1 cellular context compared by ENCODE assay signal in the genomic region with DNA sequence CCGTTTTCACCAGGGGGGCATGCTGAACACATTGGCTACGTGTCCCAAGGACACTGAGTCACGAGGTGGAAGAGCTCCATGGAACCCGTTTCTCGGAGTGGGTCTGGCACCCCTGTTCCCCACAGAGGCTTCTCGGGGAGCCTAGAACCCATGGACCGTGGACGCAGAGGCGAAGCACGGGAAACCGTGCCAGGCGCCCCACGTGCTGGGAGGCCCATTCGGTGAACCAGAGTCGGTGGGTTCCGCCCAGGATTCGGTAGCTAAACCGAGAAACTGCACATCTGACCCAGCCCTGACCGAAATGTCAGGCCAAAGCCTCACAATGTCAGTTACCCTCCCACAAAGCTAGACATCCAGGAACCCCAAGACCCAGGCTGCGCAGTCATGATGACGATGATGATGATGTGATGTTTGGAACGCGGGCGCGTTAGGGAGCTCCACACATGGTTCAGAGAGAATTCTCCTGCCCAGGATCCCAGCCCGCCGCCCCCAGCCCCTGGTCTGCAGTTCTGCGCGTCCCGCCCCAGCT.
A peak's percentile ranks its signal among the peaks of the same experiment; 100 is the strongest.
TF ChIP-seq lines count a peak whose summit lies in the region.

No MANE protein-coding gene starts in this region.

TF ChIP-seq in HepG2, 621 proteins besides CTCF, POLR2A, EP300 and RAD21 (continued from another document and continues in another):
- TF ChIP-seq CCDC6 (CRISPR knock-in tag; IDR thresholded peaks at IDR 0.05) (0 out of 2 replicates have a peak, but pooled peaks have one; percentile 30), NCOA1 (CRISPR knock-in tag; IDR thresholded peaks at IDR 0.05) (no peak), ZNF614 (CRISPR knock-in tag; IDR thresholded peaks at IDR 0.05; ENCODE audit: borderline replicate concordance) (no peak), SRSF1 (optimal IDR thresholded peaks at IDR 0.05; ENCODE audit: low read depth, low read length) (no peak), ZBTB7B (CRISPR knock-in tag; IDR thresholded peaks at IDR 0.05) (0 out of 2 replicates have a peak, but pooled peaks have one; percentile 11), ZNF564 (CRISPR knock-in tag; IDR thresholded peaks at IDR 0.05) (peak; percentile 64; the same call in 1 of the 2 replicates), RCOR2 (CRISPR knock-in tag; IDR thresholded peaks at IDR 0.05) (no peak), FOXP1 (IDR thresholded peaks at IDR 0.05) (no peak), FOXP1 (CRISPR knock-in tag; IDR thresholded peaks at IDR 0.05) (no peak), ZNF136 (CRISPR knock-in tag; IDR thresholded peaks at IDR 0.05; ENCODE audit: low read depth) (0 out of 2 replicates have a peak, but pooled peaks have one; percentile 42), MYNN (CRISPR knock-in tag; IDR thresholded peaks at IDR 0.05; ENCODE audit: low read depth) (no peak), RAD51 (IDR thresholded peaks at IDR 0.05; ENCODE audit: borderline replicate concordance) (no peak), SAP130 (CRISPR knock-in tag; IDR thresholded peaks at IDR 0.05; ENCODE audit: low read depth) (no peak; the same call in 1 of the 2 replicates), SMAD9 (CRISPR knock-in tag; IDR thresholded peaks at IDR 0.05) (0 out of 2 replicates have a peak, but pooled peaks have one; percentile 36), NRL (CRISPR knock-in tag; IDR thresholded peaks at IDR 0.05; ENCODE audit: borderline replicate concordance) (no peak; the same call in 1 of the 2 replicates), ZKSCAN1 (IDR thresholded peaks at IDR 0.05; ENCODE audit: low read length) (no peak), XRCC5 (optimal IDR thresholded peaks at IDR 0.05; ENCODE audit: low read length) (no peak), HOXA5 (CRISPR knock-in tag; IDR thresholded peaks at IDR 0.05) (0 out of 2 replicates have a peak, but pooled peaks have one; percentile 21), HDAC2 (CRISPR knock-in tag; IDR thresholded peaks at IDR 0.05) (no peak), ZNF253 (CRISPR knock-in tag; IDR thresholded peaks at IDR 0.05; ENCODE audit: borderline replicate concordance) (no peak), ZNF761 (CRISPR knock-in tag; conservative IDR thresholded peaks at IDR 0.05) (no peak; the same call in 1 of the 2 replicates), ZNF30 (CRISPR knock-in tag; IDR thresholded peaks at IDR 0.05) (no peak), EZH2 (conservative IDR thresholded peaks at IDR 0.05; ENCODE audit: low read depth, low read length) (no peak), RFX3 (CRISPR knock-in tag; IDR thresholded peaks at IDR 0.05) (no peak), ZNF501 (CRISPR knock-in tag; IDR thresholded peaks at IDR 0.05) (no peak), SATB2 (CRISPR knock-in tag; IDR thresholded peaks at IDR 0.05) (no peak), ESRRA (CRISPR knock-in tag; IDR thresholded peaks at IDR 0.05; ENCODE audit: low read depth) (no peak; the same call in 1 of the 2 replicates), ZKSCAN8 (CRISPR knock-in tag; IDR thresholded peaks at IDR 0.05; ENCODE audit: borderline replicate concordance) (no peak), KDM2A (CRISPR knock-in tag; IDR thresholded peaks at IDR 0.05; ENCODE audit: borderline replicate concordance, low read depth) (no peak; the same call in 1 of the 2 replicates), HOXA9 (CRISPR knock-in tag; IDR thresholded peaks at IDR 0.05; ENCODE audit: borderline replicate concordance) (0 out of 2 replicates have a peak, but pooled peaks have one; percentile 50), RBM39 (IDR thresholded peaks at IDR 0.05; ENCODE audit: low read depth, low read length, poor library complexity, severe bottlenecking) (no peak), HNRNPUL1 (IDR thresholded peaks at IDR 0.05; ENCODE audit: low read depth, low read length) (no peak), ZNF234 (CRISPR knock-in tag; conservative IDR thresholded peaks at IDR 0.05) (no peak), NR2F1 (CRISPR knock-in tag; IDR thresholded peaks at IDR 0.05) (no peak)
- TF ChIP-seq, protein P1, sequence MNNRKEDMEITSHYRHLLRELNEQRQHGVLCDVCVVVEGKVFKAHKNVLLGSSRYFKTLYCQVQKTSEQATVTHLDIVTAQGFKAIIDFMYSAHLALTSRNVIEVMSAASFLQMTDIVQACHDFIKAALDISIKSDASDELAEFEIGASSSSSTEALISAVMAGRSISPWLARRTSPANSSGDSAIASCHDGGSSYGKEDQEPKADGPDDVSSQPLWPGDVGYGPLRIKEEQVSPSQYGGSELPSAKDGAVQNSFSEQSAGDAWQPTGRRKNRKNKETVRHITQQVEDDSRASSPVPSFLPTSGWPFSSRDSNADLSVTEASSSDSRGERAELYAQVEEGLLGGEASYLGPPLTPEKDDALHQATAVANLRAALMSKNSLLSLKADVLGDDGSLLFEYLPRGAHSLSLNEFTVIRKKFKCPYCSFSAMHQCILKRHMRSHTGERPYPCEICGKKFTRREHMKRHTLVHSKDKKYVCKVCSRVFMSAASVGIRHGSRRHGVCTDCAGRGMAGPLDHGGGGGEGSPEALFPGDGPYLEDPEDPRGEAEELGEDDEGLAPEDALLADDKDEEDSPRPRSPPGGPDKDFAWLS (CRISPR knock-in tag; IDR thresholded peaks at IDR 0.05; ENCODE audit: borderline replicate concordance), result no peak
- TF ChIP-seq, protein P2, sequence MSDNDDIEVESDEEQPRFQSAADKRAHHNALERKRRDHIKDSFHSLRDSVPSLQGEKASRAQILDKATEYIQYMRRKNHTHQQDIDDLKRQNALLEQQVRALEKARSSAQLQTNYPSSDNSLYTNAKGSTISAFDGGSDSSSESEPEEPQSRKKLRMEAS (IDR thresholded peaks at IDR 0.05), result peak; percentile 52
- TF ChIP-seq, protein P3, sequence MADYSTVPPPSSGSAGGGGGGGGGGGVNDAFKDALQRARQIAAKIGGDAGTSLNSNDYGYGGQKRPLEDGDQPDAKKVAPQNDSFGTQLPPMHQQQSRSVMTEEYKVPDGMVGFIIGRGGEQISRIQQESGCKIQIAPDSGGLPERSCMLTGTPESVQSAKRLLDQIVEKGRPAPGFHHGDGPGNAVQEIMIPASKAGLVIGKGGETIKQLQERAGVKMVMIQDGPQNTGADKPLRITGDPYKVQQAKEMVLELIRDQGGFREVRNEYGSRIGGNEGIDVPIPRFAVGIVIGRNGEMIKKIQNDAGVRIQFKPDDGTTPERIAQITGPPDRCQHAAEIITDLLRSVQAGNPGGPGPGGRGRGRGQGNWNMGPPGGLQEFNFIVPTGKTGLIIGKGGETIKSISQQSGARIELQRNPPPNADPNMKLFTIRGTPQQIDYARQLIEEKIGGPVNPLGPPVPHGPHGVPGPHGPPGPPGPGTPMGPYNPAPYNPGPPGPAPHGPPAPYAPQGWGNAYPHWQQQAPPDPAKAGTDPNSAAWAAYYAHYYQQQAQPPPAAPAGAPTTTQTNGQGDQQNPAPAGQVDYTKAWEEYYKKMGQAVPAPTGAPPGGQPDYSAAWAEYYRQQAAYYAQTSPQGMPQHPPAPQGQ (CRISPR knock-in tag; IDR thresholded peaks at IDR 0.05; ENCODE audit: borderline replicate concordance), result no peak
- TF ChIP-seq, protein P4, sequence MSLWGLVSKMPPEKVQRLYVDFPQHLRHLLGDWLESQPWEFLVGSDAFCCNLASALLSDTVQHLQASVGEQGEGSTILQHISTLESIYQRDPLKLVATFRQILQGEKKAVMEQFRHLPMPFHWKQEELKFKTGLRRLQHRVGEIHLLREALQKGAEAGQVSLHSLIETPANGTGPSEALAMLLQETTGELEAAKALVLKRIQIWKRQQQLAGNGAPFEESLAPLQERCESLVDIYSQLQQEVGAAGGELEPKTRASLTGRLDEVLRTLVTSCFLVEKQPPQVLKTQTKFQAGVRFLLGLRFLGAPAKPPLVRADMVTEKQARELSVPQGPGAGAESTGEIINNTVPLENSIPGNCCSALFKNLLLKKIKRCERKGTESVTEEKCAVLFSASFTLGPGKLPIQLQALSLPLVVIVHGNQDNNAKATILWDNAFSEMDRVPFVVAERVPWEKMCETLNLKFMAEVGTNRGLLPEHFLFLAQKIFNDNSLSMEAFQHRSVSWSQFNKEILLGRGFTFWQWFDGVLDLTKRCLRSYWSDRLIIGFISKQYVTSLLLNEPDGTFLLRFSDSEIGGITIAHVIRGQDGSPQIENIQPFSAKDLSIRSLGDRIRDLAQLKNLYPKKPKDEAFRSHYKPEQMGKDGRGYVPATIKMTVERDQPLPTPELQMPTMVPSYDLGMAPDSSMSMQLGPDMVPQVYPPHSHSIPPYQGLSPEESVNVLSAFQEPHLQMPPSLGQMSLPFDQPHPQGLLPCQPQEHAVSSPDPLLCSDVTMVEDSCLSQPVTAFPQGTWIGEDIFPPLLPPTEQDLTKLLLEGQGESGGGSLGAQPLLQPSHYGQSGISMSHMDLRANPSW (CRISPR knock-in tag; IDR thresholded peaks at IDR 0.05; ENCODE audit: borderline replicate concordance), result no peak
- TF ChIP-seq, protein P5, sequence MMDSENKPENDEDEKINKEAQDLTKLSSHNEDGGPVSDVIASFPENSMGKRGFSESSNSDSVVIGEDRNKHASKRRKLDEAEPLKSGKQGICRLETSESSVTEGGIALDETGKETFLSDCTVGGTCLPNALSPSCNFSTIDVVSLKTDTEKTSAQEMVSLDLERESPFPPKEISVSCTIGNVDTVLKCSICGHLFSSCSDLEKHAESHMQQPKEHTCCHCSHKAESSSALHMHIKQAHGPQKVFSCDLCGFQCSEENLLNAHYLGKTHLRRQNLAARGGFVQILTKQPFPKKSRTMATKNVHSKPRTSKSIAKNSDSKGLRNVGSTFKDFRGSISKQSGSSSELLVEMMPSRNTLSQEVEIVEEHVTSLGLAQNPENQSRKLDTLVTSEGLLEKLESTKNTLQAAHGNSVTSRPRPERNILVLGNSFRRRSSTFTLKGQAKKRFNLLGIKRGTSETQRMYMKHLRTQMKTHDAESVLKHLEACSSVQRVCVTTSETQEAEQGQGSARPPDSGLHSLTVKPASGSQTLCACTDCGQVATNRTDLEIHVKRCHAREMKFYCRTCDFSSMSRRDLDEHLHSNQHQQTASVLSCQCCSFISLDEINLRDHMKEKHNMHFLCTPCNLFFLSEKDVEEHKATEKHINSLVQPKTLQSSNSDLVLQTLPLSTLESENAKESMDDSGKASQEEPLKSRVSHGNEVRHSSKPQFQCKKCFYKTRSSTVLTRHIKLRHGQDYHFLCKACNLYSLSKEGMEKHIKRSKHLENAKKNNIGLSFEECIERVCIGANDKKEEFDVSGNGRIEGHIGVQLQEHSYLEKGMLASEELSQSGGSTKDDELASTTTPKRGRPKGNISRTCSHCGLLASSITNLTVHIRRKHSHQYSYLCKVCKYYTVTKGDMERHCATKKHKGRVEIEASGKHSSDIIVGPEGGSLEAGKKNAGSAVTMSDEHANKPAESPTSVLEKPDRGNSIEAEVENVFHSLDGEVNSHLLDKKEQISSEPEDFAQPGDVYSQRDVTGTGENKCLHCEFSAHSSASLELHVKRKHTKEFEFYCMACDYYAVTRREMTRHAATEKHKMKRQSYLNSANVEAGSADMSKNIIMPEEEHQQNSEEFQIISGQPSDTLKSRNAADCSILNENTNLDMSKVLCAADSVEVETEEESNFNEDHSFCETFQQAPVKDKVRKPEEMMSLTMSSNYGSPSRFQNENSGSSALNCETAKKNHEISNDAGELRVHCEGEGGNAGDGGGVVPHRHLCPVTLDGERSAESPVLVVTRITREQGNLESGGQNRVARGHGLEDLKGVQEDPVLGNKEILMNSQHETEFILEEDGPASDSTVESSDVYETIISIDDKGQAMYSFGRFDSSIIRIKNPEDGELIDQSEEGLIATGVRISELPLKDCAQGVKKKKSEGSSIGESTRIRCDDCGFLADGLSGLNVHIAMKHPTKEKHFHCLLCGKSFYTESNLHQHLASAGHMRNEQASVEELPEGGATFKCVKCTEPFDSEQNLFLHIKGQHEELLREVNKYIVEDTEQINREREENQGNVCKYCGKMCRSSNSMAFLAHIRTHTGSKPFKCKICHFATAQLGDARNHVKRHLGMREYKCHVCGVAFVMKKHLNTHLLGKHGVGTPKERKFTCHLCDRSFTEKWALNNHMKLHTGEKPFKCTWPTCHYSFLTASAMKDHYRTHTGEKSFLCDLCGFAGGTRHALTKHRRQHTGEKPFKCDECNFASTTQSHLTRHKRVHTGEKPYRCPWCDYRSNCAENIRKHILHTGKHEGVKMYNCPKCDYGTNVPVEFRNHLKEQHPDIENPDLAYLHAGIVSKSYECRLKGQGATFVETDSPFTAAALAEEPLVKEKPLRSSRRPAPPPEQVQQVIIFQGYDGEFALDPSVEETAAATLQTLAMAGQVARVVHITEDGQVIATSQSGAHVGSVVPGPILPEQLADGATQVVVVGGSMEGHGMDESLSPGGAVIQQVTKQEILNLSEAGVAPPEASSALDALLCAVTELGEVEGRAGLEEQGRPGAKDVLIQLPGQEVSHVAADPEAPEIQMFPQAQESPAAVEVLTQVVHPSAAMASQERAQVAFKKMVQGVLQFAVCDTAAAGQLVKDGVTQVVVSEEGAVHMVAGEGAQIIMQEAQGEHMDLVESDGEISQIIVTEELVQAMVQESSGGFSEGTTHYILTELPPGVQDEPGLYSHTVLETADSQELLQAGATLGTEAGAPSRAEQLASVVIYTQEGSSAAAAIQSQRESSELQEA (CRISPR knock-in tag; IDR thresholded peaks at IDR 0.05; ENCODE audit: not compliant biosample characterization), result no peak
- TF ChIP-seq, protein P6, sequence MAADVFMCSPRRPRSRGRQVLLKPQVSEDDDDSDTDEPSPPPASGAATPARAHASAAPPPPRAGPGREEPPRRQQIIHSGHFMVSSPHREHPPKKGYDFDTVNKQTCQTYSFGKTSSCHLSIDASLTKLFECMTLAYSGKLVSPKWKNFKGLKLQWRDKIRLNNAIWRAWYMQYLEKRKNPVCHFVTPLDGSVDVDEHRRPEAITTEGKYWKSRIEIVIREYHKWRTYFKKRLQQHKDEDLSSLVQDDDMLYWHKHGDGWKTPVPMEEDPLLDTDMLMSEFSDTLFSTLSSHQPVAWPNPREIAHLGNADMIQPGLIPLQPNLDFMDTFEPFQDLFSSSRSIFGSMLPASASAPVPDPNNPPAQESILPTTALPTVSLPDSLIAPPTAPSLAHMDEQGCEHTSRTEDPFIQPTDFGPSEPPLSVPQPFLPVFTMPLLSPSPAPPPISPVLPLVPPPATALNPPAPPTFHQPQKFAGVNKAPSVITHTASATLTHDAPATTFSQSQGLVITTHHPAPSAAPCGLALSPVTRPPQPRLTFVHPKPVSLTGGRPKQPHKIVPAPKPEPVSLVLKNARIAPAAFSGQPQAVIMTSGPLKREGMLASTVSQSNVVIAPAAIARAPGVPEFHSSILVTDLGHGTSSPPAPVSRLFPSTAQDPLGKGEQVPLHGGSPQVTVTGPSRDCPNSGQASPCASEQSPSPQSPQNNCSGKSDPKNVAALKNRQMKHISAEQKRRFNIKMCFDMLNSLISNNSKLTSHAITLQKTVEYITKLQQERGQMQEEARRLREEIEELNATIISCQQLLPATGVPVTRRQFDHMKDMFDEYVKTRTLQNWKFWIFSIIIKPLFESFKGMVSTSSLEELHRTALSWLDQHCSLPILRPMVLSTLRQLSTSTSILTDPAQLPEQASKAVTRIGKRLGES (CRISPR knock-in tag; IDR thresholded peaks at IDR 0.05; ENCODE audit: borderline replicate concordance), result no peak
- TF ChIP-seq, protein P7, sequence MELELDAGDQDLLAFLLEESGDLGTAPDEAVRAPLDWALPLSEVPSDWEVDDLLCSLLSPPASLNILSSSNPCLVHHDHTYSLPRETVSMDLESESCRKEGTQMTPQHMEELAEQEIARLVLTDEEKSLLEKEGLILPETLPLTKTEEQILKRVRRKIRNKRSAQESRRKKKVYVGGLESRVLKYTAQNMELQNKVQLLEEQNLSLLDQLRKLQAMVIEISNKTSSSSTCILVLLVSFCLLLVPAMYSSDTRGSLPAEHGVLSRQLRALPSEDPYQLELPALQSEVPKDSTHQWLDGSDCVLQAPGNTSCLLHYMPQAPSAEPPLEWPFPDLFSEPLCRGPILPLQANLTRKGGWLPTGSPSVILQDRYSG (CRISPR knock-in tag; IDR thresholded peaks at IDR 0.05), result 0 out of 2 replicates have a peak, but pooled peaks have one; percentile 29
- TF ChIP-seq, protein P8, sequence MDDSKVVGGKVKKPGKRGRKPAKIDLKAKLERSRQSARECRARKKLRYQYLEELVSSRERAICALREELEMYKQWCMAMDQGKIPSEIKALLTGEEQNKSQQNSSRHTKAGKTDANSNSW (CRISPR knock-in tag; IDR thresholded peaks at IDR 0.05; ENCODE audit: borderline replicate concordance), result no peak
- TF ChIP-seq, protein P9, sequence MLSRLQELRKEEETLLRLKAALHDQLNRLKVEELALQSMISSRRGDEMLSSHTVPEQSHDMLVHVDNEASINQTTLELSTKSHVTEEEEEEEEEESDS (CRISPR knock-in tag; IDR thresholded peaks at IDR 0.05; ENCODE audit: borderline replicate concordance), result no peak
